Comparison of ENCODE assay signal across 9 cellular contexts in genomic region chr3:52779411-52780297, GRCh38.
DNase-seq lines count a peak whose midpoint lies in the region; ATAC-seq lines count a peak whose summit lies in the region.
"Had no signal": no experiment of that assay in that cellular context is flagged by ENCODE, and none has a peak within 500 bp of the region (broad histone marks: within the 10 kb centered on the region; RNA-seq: fewer than 3 reads in every experiment).

No MANE protein-coding gene starts in this region.

- no peaks in the 10 kb centered on the region for H4K20me1 ChIP-seq in BLaER1 treated with 17β-estradiol and CSF1 and Interleukin-3, amounts not matched to agents 10 nM and 100 nM

- H3K4me1 ChIP-seq in BLaER1 treated with 17β-estradiol and CSF1 and Interleukin-3, amounts not matched to agents 10 nM and 100 nM = peaks cover 20 to 57% (median 44%) of the 10 kb centered on the region in 10 experiments
- H3K4me1 ChIP-seq: vagina had no signal

- H3K9me3 ChIP-seq in BLaER1 treated with 17β-estradiol and CSF1 and Interleukin-3, amounts not matched to agents 10 nM and 100 nM (replicated peaks in 1 of 11) = no peaks in the 10 kb centered on the region
- H3K9me3 ChIP-seq: vagina had no signal

- peak; percentile 58 for ATAC-seq in GM19043 (IDR thresholded peaks at IDR 0.05; ENCODE audit: low read depth, unreplicated experiment)
- ATAC-seq in HG03196 (IDR thresholded peaks at IDR 0.05; ENCODE audit: unreplicated experiment) = peak; percentile 50
- no peak for ATAC-seq in GM19395 (IDR thresholded peaks at IDR 0.05; ENCODE audit: unreplicated experiment)

- peak overlapping the region in 10 of 11 experiments; percentile 33 to 66 (median 54); a peak in 19 of 22 replicates for H3K27ac ChIP-seq in BLaER1 treated with 17β-estradiol and CSF1 and Interleukin-3, amounts not matched to agents 10 nM and 100 nM
- H3K27ac ChIP-seq: vagina had no signal

- H3K4me2 ChIP-seq in BLaER1 treated with 17β-estradiol and CSF1 and Interleukin-3, amounts not matched to agents 10 nM and 100 nM = peak overlapping the region; percentile 34 to 83 (median 58)

- peak overlapping the region in 3 of 11 experiments; percentile 3 to 50 (median 18); a peak in 2 of 22 replicates for H3K9ac ChIP-seq in BLaER1 treated with 17β-estradiol and CSF1 and Interleukin-3, amounts not matched to agents 10 nM and 100 nM

- H3K27me3 ChIP-seq in BLaER1 treated with 17β-estradiol and CSF1 and Interleukin-3, amounts not matched to agents 10 nM and 100 nM = no peaks in the 10 kb centered on the region
- H3K27me3 ChIP-seq: vagina had no signal

- no peaks in the 10 kb centered on the region for H3K36me3 ChIP-seq in BLaER1 treated with 17β-estradiol and CSF1 and Interleukin-3, amounts not matched to agents 10 nM and 100 nM
- H3K36me3 ChIP-seq: vagina had no signal

- H3K4me3 ChIP-seq in BLaER1 treated with 17β-estradiol and CSF1 and Interleukin-3, amounts not matched to agents 10 nM and 100 nM = no peak overlapping the region
- H3K4me3 ChIP-seq: vagina had no signal

- DNase-seq in activated CD4-positive, CD25-positive, alpha-beta regulatory T cell treated with anti-CD3 and anti-CD28 coated beads, Interleukin-2, amount 50 U/mL, for 72 hours = peak; percentile 28
- DNase-seq in anterior cingulate cortex (lab: John Stamatoyannopoulos, UW) (no peak), NCI-H187 treated with DMSO at 0.1 percent for 48 hours (lab: John Stamatoyannopoulos, UW) (no peak)
- DNase-seq in stimulated activated CD4-positive, alpha-beta T cell treated with anti-CD3 and anti-CD28 coated beads, Interleukin-4, amount 100 ng/mL, for 4 hours = no peak
